ENCODE assay signal across 1 cellular context in genomic region chr9:35553670-35554543, GRCh38.
TF ChIP-seq lines count a peak whose summit lies in the region.

No MANE protein-coding gene starts in this region.

TF ChIP-seq in HEK293, 187 proteins besides CTCF, POLR2A, EP300 and RAD21 (continued from another document and continues in another):
- TF ChIP-seq ZNF248 (tag by site-specific recombination; IDR thresholded peaks at IDR 0.05) = no peak
- no peak for TF ChIP-seq ZNF24 (tag by site-specific recombination; IDR thresholded peaks at IDR 0.05)
- TF ChIP-seq FEZF1 (tag by site-specific recombination; IDR thresholded peaks at IDR 0.05) = 0 out of 2 replicates have a peak, but pooled peaks have one; percentile 20
- TF ChIP-seq HOXA7 (CRISPR knock-in tag; IDR thresholded peaks at IDR 0.05; ENCODE audit: borderline replicate concordance) = no peak
- no peak for TF ChIP-seq ZNF354C (tag by site-specific recombination; IDR thresholded peaks at IDR 0.05; ENCODE audit: borderline replicate concordance, low read depth)
- TF ChIP-seq, protein P1, sequence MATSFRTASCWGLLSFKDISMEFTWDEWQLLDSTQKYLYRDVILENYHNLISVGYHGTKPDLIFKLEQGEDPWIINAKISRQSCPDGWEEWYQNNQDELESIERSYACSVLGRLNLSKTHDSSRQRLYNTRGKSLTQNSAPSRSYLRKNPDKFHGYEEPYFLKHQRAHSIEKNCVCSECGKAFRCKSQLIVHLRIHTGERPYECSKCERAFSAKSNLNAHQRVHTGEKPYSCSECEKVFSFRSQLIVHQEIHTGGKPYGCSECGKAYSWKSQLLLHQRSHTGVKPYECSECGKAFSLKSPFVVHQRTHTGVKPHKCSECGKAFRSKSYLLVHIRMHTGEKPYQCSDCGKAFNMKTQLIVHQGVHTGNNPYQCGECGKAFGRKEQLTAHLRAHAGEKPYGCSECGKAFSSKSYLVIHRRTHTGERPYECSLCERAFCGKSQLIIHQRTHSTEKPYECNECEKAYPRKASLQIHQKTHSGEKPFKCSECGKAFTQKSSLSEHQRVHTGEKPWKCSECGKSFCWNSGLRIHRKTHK (tag by site-specific recombination; IDR thresholded peaks at IDR 0.05) = no peak
- TF ChIP-seq, protein P2, sequence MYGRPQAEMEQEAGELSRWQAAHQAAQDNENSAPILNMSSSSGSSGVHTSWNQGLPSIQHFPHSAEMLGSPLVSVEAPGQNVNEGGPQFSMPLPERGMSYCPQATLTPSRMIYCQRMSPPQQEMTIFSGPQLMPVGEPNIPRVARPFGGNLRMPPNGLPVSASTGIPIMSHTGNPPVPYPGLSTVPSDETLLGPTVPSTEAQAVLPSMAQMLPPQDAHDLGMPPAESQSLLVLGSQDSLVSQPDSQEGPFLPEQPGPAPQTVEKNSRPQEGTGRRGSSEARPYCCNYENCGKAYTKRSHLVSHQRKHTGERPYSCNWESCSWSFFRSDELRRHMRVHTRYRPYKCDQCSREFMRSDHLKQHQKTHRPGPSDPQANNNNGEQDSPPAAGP (tag by site-specific recombination; IDR thresholded peaks at IDR 0.05) = peak; percentile 23; the same call in 1 of the 2 replicates
- no peak for TF ChIP-seq RBAK (tag by site-specific recombination; IDR thresholded peaks at IDR 0.05)
- no peak for TF ChIP-seq ZBTB48 (tag by site-specific recombination; IDR thresholded peaks at IDR 0.05)
- no peak for TF ChIP-seq SP2 (tag by site-specific recombination; IDR thresholded peaks at IDR 0.05)
- TF ChIP-seq ZNF112 (tag by site-specific recombination; IDR thresholded peaks at IDR 0.05) = no peak
- peak; percentile 17; the same call in 1 of the 2 replicates for TF ChIP-seq OSR2 (tag by site-specific recombination; IDR thresholded peaks at IDR 0.05)
- TF ChIP-seq ZNF692 (tag by site-specific recombination; IDR thresholded peaks at IDR 0.05) = peak; percentile 49; the same call in 1 of the 2 replicates
- no peak for TF ChIP-seq BCL11B (tag by site-specific recombination; IDR thresholded peaks at IDR 0.05; ENCODE audit: low read depth)
- no peak for TF ChIP-seq ZNF404 (tag by site-specific recombination; IDR thresholded peaks at IDR 0.05)
- no peak for TF ChIP-seq ZNF292 (tag by site-specific recombination; IDR thresholded peaks at IDR 0.05; ENCODE audit: borderline replicate concordance, low read depth)
- no peak for TF ChIP-seq ZNF473 (tag by site-specific recombination; IDR thresholded peaks at IDR 0.05)
- TF ChIP-seq ZNF155 (tag by site-specific recombination; IDR thresholded peaks at IDR 0.05) = no peak
- no peak for TF ChIP-seq SP3 (tag by site-specific recombination; IDR thresholded peaks at IDR 0.05)
- TF ChIP-seq ZFP69B (tag by site-specific recombination; IDR thresholded peaks at IDR 0.05) = 0 out of 2 replicates have a peak, but pooled peaks have one; percentile 14
- no peak for TF ChIP-seq ZSCAN4 (tag by site-specific recombination; IDR thresholded peaks at IDR 0.05)
- no peak for TF ChIP-seq ZNF416 (tag by site-specific recombination; IDR thresholded peaks at IDR 0.05)
- no peak for TF ChIP-seq ZNF747 (tag by site-specific recombination; IDR thresholded peaks at IDR 0.05)
- no peak for TF ChIP-seq ZNF777 (tag by site-specific recombination; IDR thresholded peaks at IDR 0.05; ENCODE audit: borderline replicate concordance)
- no peak for TF ChIP-seq ZNF335 (tag by site-specific recombination; conservative IDR thresholded peaks at IDR 0.05)
- TF ChIP-seq ZNF202 (tag by site-specific recombination; IDR thresholded peaks at IDR 0.05; ENCODE audit: borderline replicate concordance) = no peak
- no peak for TF ChIP-seq ZNF785 (tag by site-specific recombination; IDR thresholded peaks at IDR 0.05)
- TF ChIP-seq ZNF677 (tag by site-specific recombination; IDR thresholded peaks at IDR 0.05) = no peak
- no peak for TF ChIP-seq ELK4 (IDR thresholded peaks at IDR 0.05; ENCODE audit: borderline replicate concordance, low read depth, low read length)
- TF ChIP-seq WT1 (tag by site-specific recombination; IDR thresholded peaks at IDR 0.05) = peak; percentile 84
- no peak for TF ChIP-seq ZNF76 (tag by site-specific recombination; IDR thresholded peaks at IDR 0.05; ENCODE audit: borderline replicate concordance, low read depth)
- no peak for TF ChIP-seq HOXC10 (CRISPR knock-in tag; IDR thresholded peaks at IDR 0.05)
- TF ChIP-seq, protein P3, sequence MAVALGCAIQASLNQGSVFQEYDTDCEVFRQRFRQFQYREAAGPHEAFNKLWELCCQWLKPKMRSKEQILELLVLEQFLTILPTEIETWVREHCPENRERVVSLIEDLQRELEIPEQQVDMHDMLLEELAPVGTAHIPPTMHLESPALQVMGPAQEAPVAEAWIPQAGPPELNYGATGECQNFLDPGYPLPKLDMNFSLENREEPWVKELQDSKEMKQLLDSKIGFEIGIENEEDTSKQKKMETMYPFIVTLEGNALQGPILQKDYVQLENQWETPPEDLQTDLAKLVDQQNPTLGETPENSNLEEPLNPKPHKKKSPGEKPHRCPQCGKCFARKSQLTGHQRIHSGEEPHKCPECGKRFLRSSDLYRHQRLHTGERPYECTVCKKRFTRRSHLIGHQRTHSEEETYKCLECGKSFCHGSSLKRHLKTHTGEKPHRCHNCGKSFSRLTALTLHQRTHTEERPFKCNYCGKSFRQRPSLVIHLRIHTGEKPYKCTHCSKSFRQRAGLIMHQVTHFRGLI (tag by site-specific recombination; IDR thresholded peaks at IDR 0.05) = no peak
- TF ChIP-seq MEIS1 (CRISPR knock-in tag; IDR thresholded peaks at IDR 0.05; ENCODE audit: borderline replicate concordance) = no peak
- no peak for TF ChIP-seq SCRT1 (tag by site-specific recombination; IDR thresholded peaks at IDR 0.05; ENCODE audit: borderline replicate concordance)
- peak; percentile 58; the same call in 1 of the 2 replicates for TF ChIP-seq ZEB2 (tag by site-specific recombination; IDR thresholded peaks at IDR 0.05)
- TF ChIP-seq ZBTB17 (tag by site-specific recombination; IDR thresholded peaks at IDR 0.05) = peak; percentile 59; the same call in 1 of the 2 replicates
- peak; percentile 75 for TF ChIP-seq MZF1 (tag by site-specific recombination; IDR thresholded peaks at IDR 0.05; ENCODE audit: borderline replicate concordance)
- TF ChIP-seq ZNF121 (tag by site-specific recombination; IDR thresholded peaks at IDR 0.05) = no peak
- TF ChIP-seq ZNF843 (tag by site-specific recombination; IDR thresholded peaks at IDR 0.05) = no peak
- TF ChIP-seq KLF10 (tag by site-specific recombination; IDR thresholded peaks at IDR 0.05) = no peak
- no peak for TF ChIP-seq ZNF148 (tag by site-specific recombination; IDR thresholded peaks at IDR 0.05; ENCODE audit: borderline replicate concordance)
- TF ChIP-seq ZBTB44 (tag by site-specific recombination; IDR thresholded peaks at IDR 0.05) = no peak
- no peak for TF ChIP-seq TRIM28 (IDR thresholded peaks at IDR 0.05; ENCODE audit: borderline replicate concordance, low read length)
- TF ChIP-seq ZNF629 (tag by site-specific recombination; IDR thresholded peaks at IDR 0.05) = no peak
- TF ChIP-seq ZNF174 (tag by site-specific recombination; IDR thresholded peaks at IDR 0.05) = no peak
- peak; percentile 41; the same call in 1 of the 2 replicates for TF ChIP-seq KLF1 (tag by site-specific recombination; IDR thresholded peaks at IDR 0.05)
- TF ChIP-seq ZBTB21 (tag by site-specific recombination; IDR thresholded peaks at IDR 0.05) = no peak
- TF ChIP-seq ZBTB20 (tag by site-specific recombination; IDR thresholded peaks at IDR 0.05) = no peak
- no peak for TF ChIP-seq ZNF114 (tag by site-specific recombination; IDR thresholded peaks at IDR 0.05)
- TF ChIP-seq ZNF341 (tag by site-specific recombination; IDR thresholded peaks at IDR 0.05; ENCODE audit: low read depth) = no peak
- TF ChIP-seq, protein P4, sequence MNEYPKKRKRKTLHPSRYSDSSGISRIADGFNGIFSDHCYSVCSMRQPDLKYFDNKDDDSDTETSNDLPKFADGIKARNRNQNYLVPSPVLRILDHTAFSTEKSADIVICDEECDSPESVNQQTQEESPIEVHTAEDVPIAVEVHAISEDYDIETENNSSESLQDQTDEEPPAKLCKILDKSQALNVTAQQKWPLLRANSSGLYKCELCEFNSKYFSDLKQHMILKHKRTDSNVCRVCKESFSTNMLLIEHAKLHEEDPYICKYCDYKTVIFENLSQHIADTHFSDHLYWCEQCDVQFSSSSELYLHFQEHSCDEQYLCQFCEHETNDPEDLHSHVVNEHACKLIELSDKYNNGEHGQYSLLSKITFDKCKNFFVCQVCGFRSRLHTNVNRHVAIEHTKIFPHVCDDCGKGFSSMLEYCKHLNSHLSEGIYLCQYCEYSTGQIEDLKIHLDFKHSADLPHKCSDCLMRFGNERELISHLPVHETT (tag by site-specific recombination; IDR thresholded peaks at IDR 0.05) = no peak
- TF ChIP-seq OVOL3 (tag by site-specific recombination; IDR thresholded peaks at IDR 0.05) = no peak
- no peak for TF ChIP-seq ZNF707 (tag by site-specific recombination; IDR thresholded peaks at IDR 0.05)
- no peak for TF ChIP-seq ZNF280D (tag by site-specific recombination; IDR thresholded peaks at IDR 0.05)
- TF ChIP-seq ZNF530 (tag by site-specific recombination; IDR thresholded peaks at IDR 0.05; ENCODE audit: low read depth) = no peak
